In the genomic region with DNA sequence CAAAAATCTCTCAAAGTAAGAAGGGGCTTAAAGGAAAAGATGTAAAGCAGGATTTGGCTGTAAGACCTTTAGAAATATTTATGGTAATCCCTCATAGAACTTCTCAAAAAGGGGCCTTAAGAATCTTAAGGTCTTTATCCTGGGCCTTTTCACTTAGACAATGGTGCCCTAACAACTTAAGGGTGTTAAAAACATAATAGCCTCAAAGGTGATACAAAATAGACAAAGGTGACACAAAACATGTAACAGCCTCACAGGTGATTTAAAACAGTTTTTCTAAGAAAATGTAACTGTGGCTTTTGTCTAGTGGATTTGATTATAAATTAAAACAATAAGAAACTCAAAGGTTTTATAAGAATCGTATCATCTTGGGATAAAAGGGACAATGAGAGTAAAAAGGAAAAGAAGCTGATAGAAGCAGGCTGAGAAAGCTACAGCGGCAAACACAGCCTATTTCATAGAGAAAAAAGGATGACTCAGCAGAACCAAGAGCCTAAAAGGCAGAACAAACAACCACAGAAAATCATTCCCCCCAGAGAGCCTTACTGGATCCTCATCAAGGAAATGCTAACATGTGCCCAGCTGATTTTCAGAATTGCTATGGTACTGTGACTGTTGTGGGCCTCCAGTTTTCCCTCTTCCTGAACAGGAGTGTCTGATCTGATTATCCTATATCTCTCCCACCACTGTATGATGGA, we compare ENCODE assay signal across 18 cellular contexts.
A peak's percentile ranks its signal among the peaks of the same experiment; 100 is the strongest.
DNase-seq lines count a peak whose midpoint lies in the region; ATAC-seq lines count a peak whose summit lies in the region.
"Had no signal": no experiment of that assay in that cellular context is flagged by ENCODE, and none has a peak within 500 bp of the region (broad histone marks: within the 10 kb centered on the region; RNA-seq: fewer than 3 reads in every experiment).

No MANE protein-coding gene starts in this region.

- no peak for ATAC-seq in naive thymus-derived CD8-positive, alpha-beta T cell
- ATAC-seq: CD8-positive, alpha-beta T cell had no signal

- no peak overlapping the region for H3K14ac ChIP-seq in neuronal stem cell (ENCODE audit: low read length)

- no peaks in the 10 kb centered on the region for H3K79me1 ChIP-seq in neuronal stem cell (ENCODE audit: low read depth, low read length)

- H2BK5ac ChIP-seq in neuronal stem cell (ENCODE audit: low read length), result no peak overlapping the region

- no peak overlapping the region for H2BK120ac ChIP-seq in neuronal stem cell (ENCODE audit: low read depth, low read length)

- no peak overlapping the region for H2BK15ac ChIP-seq in neuronal stem cell (ENCODE audit: low read length)

- H3K27me3 Mint-ChIP-seq in naive thymus-derived CD8-positive, alpha-beta T cell, result peaks cover 0 to 3% (median 0%) of the 10 kb centered on the region in 5 donors
- H3K27me3 Mint-ChIP-seq: IgD-negative memory B cell had no signal

- H3K23ac ChIP-seq in neuronal stem cell (ENCODE audit: low read depth, low read length, poor library complexity), result no peak overlapping the region

- H3K4me3 ChIP-seq in HAP-1, result no peak overlapping the region
- H3K4me3 ChIP-seq in ectodermal cell (ENCODE audit: insufficient read depth, low read depth, low read length), result no peak overlapping the region
- H3K4me3 ChIP-seq in neuronal stem cell (ENCODE audit: low read length in 2 of 2), result no peak overlapping the region
- H3K4me3 ChIP-seq: BLaER1 treated with 17β-estradiol and CSF1 and Interleukin-3, amounts not matched to agents 10 nM and 100 nM; SK-N-MC had no signal

- peak overlapping the region; percentile 11 for H2AFZ ChIP-seq in neuronal stem cell (ENCODE audit: low read length)

- peaks cover 0 to 10% (median 3%) of the 10 kb centered on the region in 9 donors for H3K9me3 Mint-ChIP-seq in naive thymus-derived CD8-positive, alpha-beta T cell
- H3K9me3 Mint-ChIP-seq: CD8-positive, alpha-beta T cell had no signal

- H3K36me3 ChIP-seq in HAP-1 (replicated peaks) (no peaks in the 10 kb centered on the region), ectodermal cell (ENCODE audit: control insufficient read depth, insufficient read depth, low read length) (no peaks in the 10 kb centered on the region), neuronal stem cell (replicated peaks in 1 of 2; ENCODE audit: control insufficient read depth in 2 of 2, insufficient read depth in 2 of 2, low read length in 2 of 2) (no peaks in the 10 kb centered on the region)
- H3K36me3 ChIP-seq: BLaER1 treated with 17β-estradiol and CSF1 and Interleukin-3, amounts not matched to agents 10 nM and 100 nM had no signal

- H3K9me3 ChIP-seq in HAP-1 (no peaks in the 10 kb centered on the region; the same call in none of the 2 replicates), ectodermal cell (ENCODE audit: control insufficient read depth, low read length) (no peaks in the 10 kb centered on the region), neuronal stem cell (replicated peaks in 1 of 2; ENCODE audit: control insufficient read depth in 2 of 2, insufficient read depth in 1 of 2, low read depth in 1 of 2, low read length in 2 of 2) (no peaks in the 10 kb centered on the region)

- H3K4me3 Mint-ChIP-seq in naive thymus-derived CD8-positive, alpha-beta T cell, result no peak overlapping the region
- H3K4me3 Mint-ChIP-seq: CD8-positive, alpha-beta T cell; IgD-negative memory B cell had no signal

- H3K9ac ChIP-seq in neuronal stem cell (ENCODE audit: low read depth, low read length, poor library complexity), result no peak overlapping the region
- H3K9ac ChIP-seq: BLaER1 treated with 17β-estradiol and CSF1 and Interleukin-3, amounts not matched to agents 10 nM and 100 nM had no signal

- H2BK12ac ChIP-seq in neuronal stem cell (ENCODE audit: low read length), result no peak overlapping the region

- no peak overlapping the region for H2AK5ac ChIP-seq in neuronal stem cell (ENCODE audit: low read depth, low read length)

- H4K8ac ChIP-seq in neuronal stem cell (ENCODE audit: low read depth, low read length), result no peak overlapping the region

- in situ Hi-C loops in HAP-1 (cut with MboI; ENCODE audit: low sequenced_read_pairs), result no loop called here

- no peaks in the 10 kb centered on the region for H3K4me1 Mint-ChIP-seq in naive thymus-derived CD8-positive, alpha-beta T cell
- H3K4me1 Mint-ChIP-seq: IgD-negative memory B cell had no signal

- H3K18ac ChIP-seq in neuronal stem cell (ENCODE audit: low read length), result no peak overlapping the region

- 87 to 100% methylated on average over 2 of the region's 2 CpGs for WGBS in ectodermal cell, 2 experiments
- whole genome bisulfite sequencing in neuronal stem cell (ENCODE audit: extremely low coverage in 2 of 2, insufficient read length in 2 of 2, insufficient replicate concordance in 1 of 2), 2 donors, result no CpG with 5 or more reads among the region's 2 CpGs

- H3K27ac ChIP-seq in ectodermal cell (ENCODE audit: insufficient read depth, low read depth, low read length, poor library complexity, severe bottlenecking), result peak overlapping the region; percentile 26
- H3K27ac ChIP-seq in neuronal stem cell (replicated peaks; ENCODE audit: low read length), result peak overlapping the region; percentile 56
- H3K27ac ChIP-seq: BLaER1 treated with 17β-estradiol and CSF1 and Interleukin-3, amounts not matched to agents 10 nM and 100 nM; SK-N-MC had no signal

- H4K91ac ChIP-seq in neuronal stem cell (ENCODE audit: low read depth, low read length, poor library complexity), result no peak overlapping the region

- no peak overlapping the region for H3K4ac ChIP-seq in neuronal stem cell (ENCODE audit: low read length)

- no peak overlapping the region for H3K27ac Mint-ChIP-seq in naive thymus-derived CD8-positive, alpha-beta T cell
- H3K27ac Mint-ChIP-seq: CD8-positive, alpha-beta T cell; IgD-negative memory B cell had no signal

- H3K27me3 ChIP-seq in HAP-1 (ENCODE audit: low read depth) (no peaks in the 10 kb centered on the region), ectodermal cell (ENCODE audit: control insufficient read depth, insufficient read depth, low read length, poor library complexity, severe bottlenecking) (no peaks in the 10 kb centered on the region), neuronal stem cell (ENCODE audit: control insufficient read depth in 3 of 3, insufficient read depth in 3 of 3, low read depth in 1 of 3, low read length in 3 of 3) (no peaks in the 10 kb centered on the region)
- H3K27me3 ChIP-seq: BLaER1 treated with 17β-estradiol and CSF1 and Interleukin-3, amounts not matched to agents 10 nM and 100 nM had no signal

- H3K4me2 ChIP-seq in neuronal stem cell (ENCODE audit: insufficient read depth, low read length, poor library complexity, severe bottlenecking), result no peak overlapping the region
- H3K4me2 ChIP-seq: BLaER1 treated with 17β-estradiol and CSF1 and Interleukin-3, amounts not matched to agents 10 nM and 100 nM had no signal

- H3K36me3 Mint-ChIP-seq in naive thymus-derived CD8-positive, alpha-beta T cell, result peaks cover 0 to 8% (median 0%) of the 10 kb centered on the region in 3 donors
- H3K36me3 Mint-ChIP-seq: CD8-positive, alpha-beta T cell; IgD-negative memory B cell had no signal

- DNase-seq in HAP-1 (ENCODE audit: low spot score in 2 of 2) (peak; percentile 41 to 95), LHCN-M2 (ENCODE audit: low read depth) (peak; percentile 12), neuronal stem cell (ENCODE audit: low spot score) (no peak), Kasumi-1 (lab: John Stamatoyannopoulos, UW) (no peak), NCI-H1105 treated with DMSO at 0.1 percent for 48 hours (lab: John Stamatoyannopoulos, UW) (no peak), NCI-H1092 treated with DMSO at 0.1 percent for 48 hours (lab: John Stamatoyannopoulos, UW) (no peak)
- DNase-seq in naive thymus-derived CD8-positive, alpha-beta T cell, result no peak
- DNase-seq: CD8-positive, alpha-beta T cell; DND-41; Karpas-422; MM.1S; NCI-H1694 treated with DMSO at 0.1 percent for 48 hours; NCI-H748 treated with DMSO at 0.1 percent for 48 hours; SHP77 had no signal

- POLR2A ChIA-PET in naive thymus-derived CD8-positive, alpha-beta T cell (lab: Charles Lee), result no interaction called here

- peaks cover 4% of the 10 kb centered on the region for H3K4me1 ChIP-seq in HAP-1
- H3K4me1 ChIP-seq in ectodermal cell (ENCODE audit: control insufficient read depth, insufficient read depth, low read length), result no peaks in the 10 kb centered on the region
- H3K4me1 ChIP-seq in neuronal stem cell (ENCODE audit: control insufficient read depth in 2 of 2, insufficient read depth in 1 of 2, low read depth in 1 of 2, low read length in 2 of 2), result peaks cover 0 to 4% of the 10 kb centered on the region in 2 donors
- H3K4me1 ChIP-seq: BLaER1 treated with 17β-estradiol and CSF1 and Interleukin-3, amounts not matched to agents 10 nM and 100 nM had no signal

Comparison
In these comparisons a context has a peak if more than half of its experiments do, and no peak if none do; other contexts are left out.
1. DNase-seq: peak in HAP-1 (2 of 2) and LHCN-M2 (single experiment); none in neuronal stem cell (single experiment), Kasumi-1 (0 of 2), NCI-H1105 treated with DMSO at 0.1 percent for 48 hours (single experiment), NCI-H1092 treated with DMSO at 0.1 percent for 48 hours (single experiment) and naive thymus-derived CD8-positive, alpha-beta T cell (0 of 10).